20 cellular contexts compared by ENCODE assay signal in the genomic region with DNA sequence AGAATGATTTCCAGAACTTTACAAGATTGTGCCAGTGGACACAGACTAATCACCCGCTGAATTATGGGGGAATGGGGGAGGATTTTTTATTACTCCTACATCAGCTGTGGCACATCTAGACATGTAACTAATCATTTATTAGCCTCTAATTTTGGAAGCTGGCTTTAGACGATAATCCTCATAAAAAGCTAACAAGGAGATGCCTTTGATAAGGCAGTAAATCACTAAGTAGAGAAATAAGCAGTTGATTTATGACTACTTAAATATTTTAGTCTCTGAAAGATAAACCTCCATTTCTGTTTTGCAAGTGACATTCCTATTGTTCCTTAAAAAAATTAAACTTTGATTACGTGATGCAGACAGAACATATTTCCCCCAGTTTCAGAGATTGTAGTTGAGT.
DNase-seq lines count a peak whose midpoint lies in the region; ATAC-seq and TF ChIP-seq lines count a peak whose summit lies in the region.
"Had no signal": no experiment of that assay in that cellular context is flagged by ENCODE, and none has a peak within 500 bp of the region (broad histone marks: within the 10 kb centered on the region; RNA-seq: fewer than 3 reads in every experiment).

No MANE protein-coding gene starts in this region.

- H3K9ac ChIP-seq in HCT116 (ENCODE audit: low read length): no peak overlapping the region
- peak overlapping the region; percentile 58 for H3K9ac ChIP-seq in smooth muscle cell (ENCODE audit: low read depth)
- H3K9ac ChIP-seq: SK-N-SH had no signal

- H3K36me3 ChIP-seq in HCT116 (ENCODE audit: control insufficient read depth in 1 of 2, insufficient read depth in 2 of 2, low read length in 2 of 2) (no peaks in the 10 kb centered on the region), brain microvascular endothelial cell (replicated peaks) (no peaks in the 10 kb centered on the region), smooth muscle cell (ENCODE audit: low read depth) (no peaks in the 10 kb centered on the region)
- H3K36me3 ChIP-seq: BE2C, HAP-1 had no signal

- no peak overlapping the region for H3K4me3 ChIP-seq in HCT116 (replicated peaks in 1 of 2; ENCODE audit: low read depth in 1 of 2, low read length in 2 of 2)
- H3K4me3 ChIP-seq in brain microvascular endothelial cell (ENCODE audit: low read depth, low read length): no peak overlapping the region
- H3K4me3 ChIP-seq in smooth muscle cell: no peak overlapping the region
- H3K4me3 ChIP-seq: A549, GM12878, HAP-1 had no signal

- WGBS in smooth muscle cell (ENCODE audit: low lambda C conversion rate): 19% methylated on average over 3 of the region's 3 CpGs

- ATAC-seq in HCT116: no peak
- ATAC-seq: A549, GM12878 had no signal

- no peaks in the 10 kb centered on the region for H4K20me1 ChIP-seq in HCT116 (ENCODE audit: insufficient read depth)
- no peaks in the 10 kb centered on the region for H4K20me1 ChIP-seq in smooth muscle cell (ENCODE audit: low read depth)

- H3K79me2 ChIP-seq in HCT116 (ENCODE audit: insufficient read depth, low read length) (no peaks in the 10 kb centered on the region), smooth muscle cell (ENCODE audit: low read depth) (no peaks in the 10 kb centered on the region)

- POLR2A ChIA-PET in HCT116 (lab: Charles Lee): no interaction called here

- RAD21 ChIA-PET in HCT116 (lab: Charles Lee; ENCODE audit: low non-redundant PET in 1 of 2, low total read pairs in 2 of 2, uncharacterized antibody in 2 of 2, unreplicated experiment in 2 of 2): no interaction called here

- in situ Hi-C loops in brain microvascular endothelial cell (cut with HindIII; ENCODE audit: low pct_ligation_motif_present, low sequenced_read_pairs): no loop called here

- peaks cover 29 to 37% of the 10 kb centered on the region in 2 experiments for H3K4me1 ChIP-seq in HCT116 (ENCODE audit: control insufficient read depth in 1 of 2, insufficient read depth in 2 of 2, low read length in 2 of 2)
- peaks cover 36% of the 10 kb centered on the region for H3K4me1 ChIP-seq in smooth muscle cell (ENCODE audit: low read depth)
- H3K4me1 ChIP-seq: BE2C had no signal

- no peaks in the 10 kb centered on the region for H3K9me3 ChIP-seq in HCT116 (ENCODE audit: control insufficient read depth in 1 of 2, insufficient read depth in 1 of 2, low read depth in 1 of 2, low read length in 2 of 2)
- no peaks in the 10 kb centered on the region for H3K9me3 ChIP-seq in smooth muscle cell (replicated peaks; ENCODE audit: low read depth)
- H3K9me3 ChIP-seq: A549, BE2C, HAP-1, SK-N-SH had no signal

- H3F3A ChIP-seq in smooth muscle cell (ENCODE audit: low read depth): peaks cover 31% of the 10 kb centered on the region

- TF ChIP-seq POLR2A in HCT116 (IDR thresholded peaks at IDR 0.05; ENCODE audit: borderline replicate concordance, extremely low read depth, insufficient read depth, insufficient read length): no peak

- no peaks in the 10 kb centered on the region for H3K9me2 ChIP-seq in HCT116 (ENCODE audit: insufficient read depth)
- H3K9me2 ChIP-seq: SK-N-SH had no signal

- H3K27ac ChIP-seq in HCT116 (ENCODE audit: low read depth, low read length) (no peak overlapping the region), brain microvascular endothelial cell (peak overlapping the region; percentile 84), smooth muscle cell (ENCODE audit: low read depth) (peak overlapping the region; percentile 96)

- no peak for DNase-seq in HCT116 (ENCODE audit: low read depth, low spot score)
- DNase-seq in NCI-H524 treated with DMSO at 0.1 percent for 48 hours (lab: John Stamatoyannopoulos, UW): peak; percentile 64
- no peak for DNase-seq in brain microvascular endothelial cell
- DNase-seq in smooth muscle cell (lab: John Stamatoyannopoulos, UW; ENCODE audit: unreplicated experiment): no peak
- no peak for DNase-seq in activated effector memory CD4-positive, alpha-beta T cell treated with anti-CD3 and anti-CD28 coated beads, Interleukin-2, amount 50 U/mL, for 16 hours
- no peak for DNase-seq in NCI-H146 treated with DMSO at 0.1 percent for 48 hours (lab: John Stamatoyannopoulos, UW; ENCODE audit: unreplicated experiment)
- DNase-seq in medulla oblongata (ENCODE audit: extremely low spot score): no peak
- DNase-seq: BE2C, DMS79 treated with DMSO at 0.1 percent for 48 hours, MM.1S, NCI-H1092, NCI-H1436, NCI-H2029, NCI-H226, NCI-H510A treated with DMSO at 0.1 percent for 48 hours, SHP77 treated with DMSO at 0.1 percent for 48 hours, SK-N-SH had no signal

- BruUV-seq in HCT116 (replicated peaks; lab: Mats Ljungman, UMichigan): no TSS peak

- H2AFZ ChIP-seq in HCT116 (ENCODE audit: low read depth, low read length, poor library complexity, severe bottlenecking): no peak overlapping the region
- no peak overlapping the region for H2AFZ ChIP-seq in smooth muscle cell (ENCODE audit: low read depth)

- H3K4me2 ChIP-seq in HCT116 (ENCODE audit: low read length): no peak overlapping the region
- H3K4me2 ChIP-seq in smooth muscle cell: peak overlapping the region; percentile 74
- H3K4me2 ChIP-seq: A549 had no signal

- CTCF ChIA-PET in HCT116 (lab: Charles Lee): no interaction called here

- no peak for TF ChIP-seq RAD21 in HCT116 (IDR thresholded peaks at IDR 0.05; ENCODE audit: low read depth)

- intact Hi-C loops in HCT116 (cut with micrococcal nuclease): loop anchor here (5.0 to 10.0 kb wide), 3 partner anchors 131 to 403 kb away; no protein-coding TSS in a partner anchor

- TF ChIP-seq CTCF in HCT116 (IDR thresholded peaks at IDR 0.05 in 2 of 3, conservative IDR thresholded peaks at IDR 0.05 in 1 of 3; ENCODE audit: borderline replicate concordance in 1 of 3, insufficient read depth in 1 of 3, low read depth in 2 of 3, low read length in 2 of 3) (no peak), brain microvascular endothelial cell (IDR thresholded peaks at IDR 0.05; ENCODE audit: low read depth, low read length, missing control alignments) (no peak), smooth muscle cell (IDR thresholded peaks at IDR 0.05; ENCODE audit: borderline replicate concordance, insufficient read depth, poor library complexity, severe bottlenecking) (no peak)

- H3K27me3 ChIP-seq in HCT116 (ENCODE audit: insufficient read depth, low read length) (no peaks in the 10 kb centered on the region), brain microvascular endothelial cell (replicated peaks) (no peaks in the 10 kb centered on the region), smooth muscle cell (ENCODE audit: low read depth) (no peaks in the 10 kb centered on the region)
- H3K27me3 ChIP-seq: BE2C had no signal

TF ChIP-seq in HCT116, 20 proteins besides CTCF, POLR2A, EP300 and RAD21:
- TF ChIP-seq TCF7L2 (IDR thresholded peaks at IDR 0.05; ENCODE audit: borderline replicate concordance, extremely low read depth, insufficient read depth, insufficient read length): peak; percentile 58
- TF ChIP-seq EZH2phosphoT487 (IDR thresholded peaks at IDR 0.05; ENCODE audit: borderline replicate concordance): no peak
